ENCODE assay signal across 8 cellular contexts in genomic region chr1:21262282-21263051, GRCh38. TPM values are rescaled to one million over a fixed set of nuclear protein-coding genes. Genes with fewer than 3 reads are reported as not detected.
A peak's percentile ranks its signal among the peaks of the same experiment; 100 is the strongest.
DNase-seq lines count a peak whose midpoint lies in the region; ATAC-seq and TF ChIP-seq lines count a peak whose summit lies in the region.

No MANE protein-coding gene starts in this region.

- no peaks in the 10 kb centered on the region for H3K9me3 Mint-ChIP-seq in activated CD4-positive, alpha-beta T cell treated with anti-CD3 and anti-CD28 coated beads for 36 hours (ENCODE audit: low read depth)
- H3K9me3 Mint-ChIP-seq in activated T-helper 17 cell treated with anti-CD3 and anti-CD28 coated beads, Interleukin-2, amount 50 U/mL, for 72 hours = no peaks in the 10 kb centered on the region
- peaks cover 2% of the 10 kb centered on the region for H3K9me3 Mint-ChIP-seq in progenitor cell of endocrine pancreas (ENCODE audit: low read depth)

- H3K27me3 Mint-ChIP-seq in activated CD4-positive, alpha-beta T cell treated with anti-CD3 and anti-CD28 coated beads for 36 hours = no peaks in the 10 kb centered on the region
- no peaks in the 10 kb centered on the region for H3K27me3 Mint-ChIP-seq in activated T-helper 17 cell treated with anti-CD3 and anti-CD28 coated beads, Interleukin-2, amount 50 U/mL, for 72 hours
- H3K27me3 Mint-ChIP-seq in progenitor cell of endocrine pancreas = no peaks in the 10 kb centered on the region

- ATAC-seq in activated CD4-positive, alpha-beta T cell treated with anti-CD3 and anti-CD28 coated beads for 36 hours = no peak
- ATAC-seq in activated T-helper 17 cell treated with anti-CD3 and anti-CD28 coated beads, Interleukin-2, amount 50 U/mL, for 72 hours (replicated peaks) = no peak
- ATAC-seq in HG03097 (IDR thresholded peaks at IDR 0.05; ENCODE audit: low FRiP score, unreplicated experiment) (no peak), HG03135 (IDR thresholded peaks at IDR 0.05; ENCODE audit: unreplicated experiment) (no peak)

- peak overlapping the region; percentile 93 for H3K27ac Mint-ChIP-seq in activated CD4-positive, alpha-beta T cell treated with anti-CD3 and anti-CD28 coated beads for 36 hours
- H3K27ac Mint-ChIP-seq in activated T-helper 17 cell treated with anti-CD3 and anti-CD28 coated beads, Interleukin-2, amount 50 U/mL, for 72 hours = peak overlapping the region; percentile 97
- H3K27ac Mint-ChIP-seq in progenitor cell of endocrine pancreas = peak overlapping the region; percentile 92

- no peaks in the 10 kb centered on the region for H3K36me3 ChIP-seq in cardiac muscle cell

- POLR2A ChIA-PET in activated CD4-positive, alpha-beta T cell treated with anti-CD3 and anti-CD28 coated beads for 36 hours (lab: Charles Lee) = interaction anchor here (0.9 to 1.3 kb wide), 2 partner anchors 10 to 31 kb away, joined by 3 read pairs; no protein-coding TSS in a partner anchor

- H3K27ac ChIP-seq in cardiac muscle cell = peak overlapping the region; percentile 88

- H3K36me3 Mint-ChIP-seq in activated CD4-positive, alpha-beta T cell treated with anti-CD3 and anti-CD28 coated beads for 36 hours (ENCODE audit: low read depth) = peaks cover 57% of the 10 kb centered on the region
- peaks cover 99% of the 10 kb centered on the region for H3K36me3 Mint-ChIP-seq in activated T-helper 17 cell treated with anti-CD3 and anti-CD28 coated beads, Interleukin-2, amount 50 U/mL, for 72 hours (ENCODE audit: low read depth)
- peaks cover 36% of the 10 kb centered on the region for H3K36me3 Mint-ChIP-seq in progenitor cell of endocrine pancreas (ENCODE audit: insufficient read depth)

- no peaks in the 10 kb centered on the region for H3K27me3 ChIP-seq in cardiac muscle cell

- no peak for DNase-seq in activated CD4-positive, alpha-beta T cell treated with anti-CD3 and anti-CD28 coated beads for 36 hours
- DNase-seq in activated CD4-positive, alpha-beta T cell treated with anti-CD3 and anti-CD28 coated beads, Interleukin-2, amount 50 U/mL, for 1 hour = no peak
- peak; percentile 44 to 93 for DNase-seq in cardiac muscle cell (ENCODE audit: low read depth in 1 of 2, low spot score in 1 of 2)
- DNase-seq in progenitor cell of endocrine pancreas (ENCODE audit: low spot score, unreplicated experiment) = no peak
- DNase-seq in cortex of kidney (lab: John Stamatoyannopoulos, UW) = no peak

- no peak overlapping the region for H3K4me3 Mint-ChIP-seq in activated CD4-positive, alpha-beta T cell treated with anti-CD3 and anti-CD28 coated beads for 36 hours
- H3K4me3 Mint-ChIP-seq in activated T-helper 17 cell treated with anti-CD3 and anti-CD28 coated beads, Interleukin-2, amount 50 U/mL, for 72 hours = peak overlapping the region; percentile 75
- H3K4me3 Mint-ChIP-seq in progenitor cell of endocrine pancreas (ENCODE audit: low read depth) = peak overlapping the region; percentile 12

- no peaks in the 10 kb centered on the region for H3K9me3 ChIP-seq in cardiac muscle cell (ENCODE audit: low read depth)

- CTCF ChIA-PET in activated CD4-positive, alpha-beta T cell treated with anti-CD3 and anti-CD28 coated beads for 36 hours (lab: Charles Lee) = interaction anchor here (0.6 to 2.1 kb wide), 8 partner anchors 8 to 149 kb away, joined by 3 to 10 read pairs (median 3); no protein-coding TSS in a partner anchor

- H3K4me1 Mint-ChIP-seq in activated CD4-positive, alpha-beta T cell treated with anti-CD3 and anti-CD28 coated beads for 36 hours = peaks cover 56% of the 10 kb centered on the region
- H3K4me1 Mint-ChIP-seq in activated T-helper 17 cell treated with anti-CD3 and anti-CD28 coated beads, Interleukin-2, amount 50 U/mL, for 72 hours = peaks cover 56% of the 10 kb centered on the region
- H3K4me1 Mint-ChIP-seq in progenitor cell of endocrine pancreas (ENCODE audit: low read depth) = peaks cover 41% of the 10 kb centered on the region

- TF ChIP-seq CTCF in cardiac muscle cell (IDR thresholded peaks at IDR 0.05; ENCODE audit: low read depth, low read length) = no peak
- TF ChIP-seq CTCF in progenitor cell of endocrine pancreas (IDR thresholded peaks at IDR 0.05; ENCODE audit: unreplicated experiment) = no peak

- intact Hi-C loops in activated CD4-positive, alpha-beta T cell treated with anti-CD3 and anti-CD28 coated beads for 36 hours (cut with DNase I, micrococcal nuclease) = no loop called here

- no peak overlapping the region for H3K4me3 ChIP-seq in cardiac muscle cell

- peaks cover 30% of the 10 kb centered on the region for H3K4me1 ChIP-seq in cardiac muscle cell (ENCODE audit: low read depth)

RNA-seq across cellular contexts. Expression of gene ECE1, which starts 27.8 kb away (rescaled TPM):
- 100 to 1,000 TPM; 130 to 162 TPM for total RNA-seq in activated CD4-positive, alpha-beta T cell treated with anti-CD3 and anti-CD28 coated beads for 36 hours
- total RNA-seq in activated T-helper 17 cell treated with anti-CD3 and anti-CD28 coated beads, Interleukin-2, amount 50 U/mL, for 72 hours = 100 to 1,000 TPM in 1 of 2 donors, 10 to 100 TPM in 1; 75.4 to 219 TPM
- total RNA-seq in cardiac muscle cell (43.8 and 59.1 TPM in 2 replicates), progenitor cell of endocrine pancreas (200 and 217 TPM in 2 replicates)
- 42.4 and 57.8 TPM in 2 replicates for polyA plus RNA-seq in cardiac muscle cell

Comparison
In these comparisons a context has a peak if more than half of its experiments do, and no peak if none do; other contexts are left out.
1. DNase-seq: peak in cardiac muscle cell (2 of 2); none in activated CD4-positive, alpha-beta T cell treated with anti-CD3 and anti-CD28 coated beads for 36 hours (single experiment), activated CD4-positive, alpha-beta T cell treated with anti-CD3 and anti-CD28 coated beads, Interleukin-2, amount 50 U/mL, for 1 hour (single experiment), progenitor cell of endocrine pancreas (single experiment) and cortex of kidney (single experiment).
2. Peak in every context shown above with its lines, with median percentiles within 50 percentile points of each other: H3K27ac Mint-ChIP-seq.